Comparison of ENCODE assay signal across 10 cellular contexts in genomic region chr22:36201630-36202312, GRCh38. TPM values are rescaled to one million over a fixed set of nuclear protein-coding genes. Genes with fewer than 3 reads are reported as not detected.
DNase-seq lines count a peak whose midpoint lies in the region; TF ChIP-seq lines count a peak whose summit lies in the region.
"Had no signal": no experiment of that assay in that cellular context is flagged by ENCODE, and none has a peak within 500 bp of the region (broad histone marks: within the 10 kb centered on the region; RNA-seq: fewer than 3 reads in every experiment).

A gene with protein sequence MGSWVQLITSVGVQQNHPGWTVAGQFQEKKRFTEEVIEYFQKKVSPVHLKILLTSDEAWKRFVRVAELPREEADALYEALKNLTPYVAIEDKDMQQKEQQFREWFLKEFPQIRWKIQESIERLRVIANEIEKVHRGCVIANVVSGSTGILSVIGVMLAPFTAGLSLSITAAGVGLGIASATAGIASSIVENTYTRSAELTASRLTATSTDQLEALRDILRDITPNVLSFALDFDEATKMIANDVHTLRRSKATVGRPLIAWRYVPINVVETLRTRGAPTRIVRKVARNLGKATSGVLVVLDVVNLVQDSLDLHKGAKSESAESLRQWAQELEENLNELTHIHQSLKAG (minus strand): TSS chr22:36201809. CDS start chr22:36201734, 75 bp downstream.

- peaks cover 9 to 71% (median 18%) of the 10 kb centered on the region in 3 donors for H3K4me1 ChIP-seq in esophagus squamous epithelium

- TF ChIP-seq POLR2A in esophagus squamous epithelium (IDR thresholded peaks at IDR 0.05) = no peak

- no peak within 1 kb of the TSS for H3K4me3 ChIP-seq in esophagus squamous epithelium

- H3K27me3 ChIP-seq in esophagus squamous epithelium = no peaks in the 10 kb centered on the region

- DNase-seq in AML-193 (lab: John Stamatoyannopoulos, UW) = peak; percentile 64 to 72
- DNase-seq in NCI-H2171 treated with DMSO at 0.1 percent for 48 hours (lab: John Stamatoyannopoulos, UW) = peak; percentile 77
- DNase-seq in esophagus squamous epithelium (lab: John Stamatoyannopoulos, UW) = no peak
- DNase-seq in myocyte (ENCODE audit: low read depth) = peak; percentile 90
- DNase-seq in NCI-H1436 treated with DMSO at 0.1 percent for 48 hours (lab: John Stamatoyannopoulos, UW) = no peak
- DNase-seq in COLO829 (ENCODE audit: low spot score) = no peak
- DNase-seq in GOT3 (lab: John Stamatoyannopoulos, UW) = no peak
- DNase-seq in DMS153 (lab: John Stamatoyannopoulos, UW) = no peak
- DNase-seq: DMS53, Kasumi-1 had no signal

- H3K36me3 ChIP-seq in esophagus squamous epithelium = no peaks in the 10 kb centered on the region

- 28 to 32% methylated on average over 3 to 6 of the region's 13 CpGs for WGBS in esophagus squamous epithelium, 2 donors

- no peaks in the 10 kb centered on the region for H3K9me3 ChIP-seq in esophagus squamous epithelium

- intact Hi-C loops in esophagus squamous epithelium (cut with DNase I) = no loop called here

- H3K27ac ChIP-seq in esophagus squamous epithelium = peak within 1 kb of the TSS; percentile 52 to 78 (median 64)

- TF ChIP-seq CTCF in esophagus squamous epithelium (IDR thresholded peaks at IDR 0.05) = no peak

RNA-seq across cellular contexts. Expression of the gene that starts here (rescaled TPM):
- 10 to 100 TPM in 1 of 4 donors, 1 to 10 TPM in 2, under 1 TPM in 1; 0.45 to 10.3 (median 2.1) TPM for total RNA-seq in esophagus squamous epithelium
- total RNA-seq in myocyte = 5.1 and 9.2 TPM in 2 replicates
- 11.2 TPM for polyA plus RNA-seq in myocyte (2012)

Comparison
In these comparisons a context has a peak if more than half of its experiments do, and no peak if none do; other contexts are left out.
1. DNase-seq: peak in AML-193 (2 of 2), NCI-H2171 treated with DMSO at 0.1 percent for 48 hours (single experiment) and myocyte (single experiment); none in esophagus squamous epithelium (single experiment), NCI-H1436 treated with DMSO at 0.1 percent for 48 hours (single experiment), COLO829 (single experiment), GOT3 (single experiment) and DMS153 (single experiment).